ENCODE assay signal across 19 cellular contexts in genomic region chrX:96140796-96141195, GRCh38.
"Had no signal": no experiment of that assay in that cellular context is flagged by ENCODE, and none has a peak within 500 bp of the region (broad histone marks: within the 10 kb centered on the region; RNA-seq: fewer than 3 reads in every experiment).

No MANE protein-coding gene starts in this region.

- H3K4me1 Mint-ChIP-seq: activated B cell treated with CpG ODN at 0.5 μM for 24 hours; activated CD4-positive, alpha-beta memory T cell treated with anti-CD3 and anti-CD28 coated beads, Interleukin-2, amount 10 ng/mL, durations not matched to agents 7 days and 5 days; activated CD4-positive, alpha-beta T cell treated with anti-CD3 and anti-CD28 coated beads, Interleukin-2, amount 10 ng/mL, durations not matched to agents 24 days and 14 days; activated naive CD4-positive, alpha-beta T cell treated with anti-CD3 and anti-CD28 coated beads, Interleukin-2, amount 10 ng/mL, durations not matched to agents 7 days and 5 days; activated naive CD8-positive, alpha-beta T cell treated with anti-CD3 and anti-CD28 coated beads for 36 hours; T-helper 17 cell had no signal

- H3K36me3 Mint-ChIP-seq: activated naive CD4-positive, alpha-beta T cell treated with anti-CD3 and anti-CD28 coated beads, Interleukin-2, amount 10 ng/mL, durations not matched to agents 7 days and 5 days; activated naive CD8-positive, alpha-beta T cell treated with anti-CD3 and anti-CD28 coated beads for 36 hours had no signal

- H3K27me3 Mint-ChIP-seq: activated B cell treated with CpG ODN at 0.5 μM for 24 hours; activated CD4-positive, alpha-beta memory T cell treated with anti-CD3 and anti-CD28 coated beads, Interleukin-2, amount 10 ng/mL, durations not matched to agents 7 days and 5 days; activated CD4-positive, alpha-beta T cell treated with anti-CD3 and anti-CD28 coated beads, Interleukin-2, amount 10 ng/mL, durations not matched to agents 24 days and 14 days; activated naive CD4-positive, alpha-beta T cell treated with anti-CD3 and anti-CD28 coated beads, Interleukin-2, amount 10 ng/mL, durations not matched to agents 7 days and 5 days; activated naive CD8-positive, alpha-beta T cell treated with anti-CD3 and anti-CD28 coated beads for 36 hours; T-helper 17 cell had no signal

- H3K4me3 Mint-ChIP-seq: activated B cell treated with CpG ODN at 0.5 μM for 24 hours; activated CD4-positive, alpha-beta memory T cell treated with anti-CD3 and anti-CD28 coated beads, Interleukin-2, amount 10 ng/mL, durations not matched to agents 7 days and 5 days; activated CD4-positive, alpha-beta T cell treated with anti-CD3 and anti-CD28 coated beads, Interleukin-2, amount 10 ng/mL, durations not matched to agents 24 days and 14 days; activated naive CD4-positive, alpha-beta T cell treated with anti-CD3 and anti-CD28 coated beads, Interleukin-2, amount 10 ng/mL, durations not matched to agents 7 days and 5 days; activated naive CD8-positive, alpha-beta T cell treated with anti-CD3 and anti-CD28 coated beads for 36 hours; T-helper 17 cell had no signal

- DNase-seq: activated B cell treated with CpG ODN at 0.5 μM for 24 hours; activated CD4-positive, alpha-beta memory T cell treated with anti-CD3 and anti-CD28 coated beads, Interleukin-2, amount 10 ng/mL, durations not matched to agents 7 days and 5 days; activated CD4-positive, alpha-beta T cell treated with anti-CD3 and anti-CD28 coated beads for 1 hour; activated CD4-positive, alpha-beta T cell treated with anti-CD3 and anti-CD28 coated beads, Interleukin-2, amount 10 ng/mL, durations not matched to agents 24 days and 14 days; activated gamma-delta T cell treated with Interleukin-2 at 50 U/mL for 16 hours; activated naive CD4-positive, alpha-beta T cell treated with anti-CD3 and anti-CD28 coated beads, Interleukin-2, amount 10 ng/mL, durations not matched to agents 7 days and 5 days; activated naive CD8-positive, alpha-beta T cell treated with anti-CD3 and anti-CD28 coated beads for 36 hours; activated T-cell treated with anti-CD3 and anti-CD28 coated beads for 4 hours; activated T-cell treated with anti-CD3 and anti-CD28 coated beads, Interleukin-2, amount 50 U/mL, for 48 hours; NCI-H1105 treated with DMSO at 0.1 percent for 48 hours; NCI-H1436 treated with DMSO at 0.1 percent for 48 hours; NCI-H187 treated with DMSO at 0.1 percent for 48 hours; NCI-H2081 treated with DMSO at 0.1 percent for 48 hours; NCI-H446; NCI-H524; SHP77 treated with DMSO at 0.1 percent for 48 hours; T-helper 17 cell; T-helper 9 cell had no signal

- H3K27ac Mint-ChIP-seq: activated B cell treated with CpG ODN at 0.5 μM for 24 hours; activated CD4-positive, alpha-beta memory T cell treated with anti-CD3 and anti-CD28 coated beads, Interleukin-2, amount 10 ng/mL, durations not matched to agents 7 days and 5 days; activated CD4-positive, alpha-beta T cell treated with anti-CD3 and anti-CD28 coated beads, Interleukin-2, amount 10 ng/mL, durations not matched to agents 24 days and 14 days; activated naive CD4-positive, alpha-beta T cell treated with anti-CD3 and anti-CD28 coated beads, Interleukin-2, amount 10 ng/mL, durations not matched to agents 7 days and 5 days; activated naive CD8-positive, alpha-beta T cell treated with anti-CD3 and anti-CD28 coated beads for 36 hours; activated T-helper 2 cell treated with anti-CD3 and anti-CD28 coated beads, Interferon-gamma antibody, Interleukin-2, Interleukin-4, amounts not matched to agents 10 μg/mL and 5 μg/mL and 100 μg/mL, durations not matched to agents 14 hours and 24 hours and 36 hours; T-helper 17 cell had no signal

- H3K9me3 Mint-ChIP-seq: activated CD4-positive, alpha-beta memory T cell treated with anti-CD3 and anti-CD28 coated beads, Interleukin-2, amount 10 ng/mL, durations not matched to agents 7 days and 5 days; activated CD4-positive, alpha-beta T cell treated with anti-CD3 and anti-CD28 coated beads, Interleukin-2, amount 10 ng/mL, durations not matched to agents 24 days and 14 days; activated naive CD4-positive, alpha-beta T cell treated with anti-CD3 and anti-CD28 coated beads, Interleukin-2, amount 10 ng/mL, durations not matched to agents 7 days and 5 days had no signal
